Comparison of ENCODE assay signal across 2 cellular contexts in the genomic region with DNA sequence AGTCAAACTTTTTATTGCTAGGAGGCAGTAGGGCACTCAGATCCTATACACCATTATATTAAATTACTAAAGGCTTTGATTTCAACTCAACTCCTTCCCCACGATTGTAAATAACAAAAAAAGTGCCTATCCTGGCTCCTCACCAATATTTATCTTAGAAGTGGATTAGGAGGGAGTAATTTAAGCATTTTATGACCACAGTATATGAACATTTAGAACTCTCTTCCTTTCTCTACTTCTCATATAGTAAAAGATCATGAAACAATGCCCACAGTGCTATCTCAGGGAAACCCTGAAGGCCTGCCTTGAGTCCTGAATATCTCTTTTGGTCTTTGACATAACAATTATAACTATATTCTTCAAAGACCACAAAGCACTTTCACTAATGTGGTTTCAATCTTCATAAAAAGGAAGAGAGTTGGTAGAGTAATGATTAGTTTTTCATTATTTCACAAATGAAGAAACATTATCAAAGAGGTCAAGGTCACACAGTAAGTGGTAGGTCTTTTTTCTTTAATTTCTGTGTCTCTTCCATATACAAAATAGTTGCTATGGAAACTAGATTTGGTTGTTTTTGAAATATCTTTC.
TF ChIP-seq lines count a peak whose summit lies in the region.

No MANE protein-coding gene starts in this region.

TF ChIP-seq in liver, 16 proteins besides CTCF, POLR2A, EP300 and RAD21:
- no peak for TF ChIP-seq HNF4G (IDR thresholded peaks at IDR 0.05)
- TF ChIP-seq FOXA2 (IDR thresholded peaks at IDR 0.05), result peak; percentile 26
- TF ChIP-seq, protein P1, sequence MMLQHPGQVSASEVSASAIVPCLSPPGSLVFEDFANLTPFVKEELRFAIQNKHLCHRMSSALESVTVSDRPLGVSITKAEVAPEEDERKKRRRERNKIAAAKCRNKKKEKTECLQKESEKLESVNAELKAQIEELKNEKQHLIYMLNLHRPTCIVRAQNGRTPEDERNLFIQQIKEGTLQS (IDR thresholded peaks at IDR 0.05), result no peak

TF ChIP-seq in HepG2, 621 proteins besides CTCF, POLR2A, EP300 and RAD21:
- TF ChIP-seq, protein P2, sequence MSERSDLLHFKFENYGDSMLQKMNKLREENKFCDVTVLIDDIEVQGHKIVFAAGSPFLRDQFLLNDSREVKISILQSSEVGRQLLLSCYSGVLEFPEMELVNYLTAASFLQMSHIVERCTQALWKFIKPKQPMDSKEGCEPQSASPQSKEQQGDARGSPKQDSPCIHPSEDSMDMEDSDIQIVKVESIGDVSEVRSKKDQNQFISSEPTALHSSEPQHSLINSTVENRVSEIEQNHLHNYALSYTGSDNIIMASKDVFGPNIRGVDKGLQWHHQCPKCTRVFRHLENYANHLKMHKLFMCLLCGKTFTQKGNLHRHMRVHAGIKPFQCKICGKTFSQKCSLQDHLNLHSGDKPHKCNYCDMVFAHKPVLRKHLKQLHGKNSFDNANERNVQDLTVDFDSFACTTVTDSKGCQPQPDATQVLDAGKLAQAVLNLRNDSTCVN (CRISPR knock-in tag; IDR thresholded peaks at IDR 0.05; ENCODE audit: borderline replicate concordance), result no peak
- TF ChIP-seq SNRNP70 (IDR thresholded peaks at IDR 0.05; ENCODE audit: low read depth, low read length) (no peak), STAT5B (CRISPR knock-in tag; IDR thresholded peaks at IDR 0.05) (no peak), SRSF1 (optimal IDR thresholded peaks at IDR 0.05; ENCODE audit: low read depth, low read length) (no peak), RARA (CRISPR knock-in tag; IDR thresholded peaks at IDR 0.05) (no peak), ZNF737 (CRISPR knock-in tag; IDR thresholded peaks at IDR 0.05; ENCODE audit: borderline replicate concordance) (no peak), ZNF12 (CRISPR knock-in tag; IDR thresholded peaks at IDR 0.05) (no peak)
- TF ChIP-seq, protein P3, sequence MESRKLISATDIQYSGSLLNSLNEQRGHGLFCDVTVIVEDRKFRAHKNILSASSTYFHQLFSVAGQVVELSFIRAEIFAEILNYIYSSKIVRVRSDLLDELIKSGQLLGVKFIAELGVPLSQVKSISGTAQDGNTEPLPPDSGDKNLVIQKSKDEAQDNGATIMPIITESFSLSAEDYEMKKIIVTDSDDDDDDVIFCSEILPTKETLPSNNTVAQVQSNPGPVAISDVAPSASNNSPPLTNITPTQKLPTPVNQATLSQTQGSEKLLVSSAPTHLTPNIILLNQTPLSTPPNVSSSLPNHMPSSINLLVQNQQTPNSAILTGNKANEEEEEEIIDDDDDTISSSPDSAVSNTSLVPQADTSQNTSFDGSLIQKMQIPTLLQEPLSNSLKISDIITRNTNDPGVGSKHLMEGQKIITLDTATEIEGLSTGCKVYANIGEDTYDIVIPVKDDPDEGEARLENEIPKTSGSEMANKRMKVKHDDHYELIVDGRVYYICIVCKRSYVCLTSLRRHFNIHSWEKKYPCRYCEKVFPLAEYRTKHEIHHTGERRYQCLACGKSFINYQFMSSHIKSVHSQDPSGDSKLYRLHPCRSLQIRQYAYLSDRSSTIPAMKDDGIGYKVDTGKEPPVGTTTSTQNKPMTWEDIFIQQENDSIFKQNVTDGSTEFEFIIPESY (CRISPR knock-in tag; IDR thresholded peaks at IDR 0.05), result no peak
